Comparison of ENCODE assay signal across 1 cellular context in genomic region chr10:124743188-124744046, GRCh38.
A peak's percentile ranks its signal among the peaks of the same experiment; 100 is the strongest.
TF ChIP-seq lines count a peak whose summit lies in the region.

No MANE protein-coding gene starts in this region.

TF ChIP-seq in GM12878, 131 proteins besides CTCF, POLR2A, EP300 and RAD21:
- no peak for TF ChIP-seq CBX5 (IDR thresholded peaks at IDR 0.05; ENCODE audit: low read depth)
- no peak for TF ChIP-seq LARP7 (IDR thresholded peaks at IDR 0.05)
- peak in 1 of 2 experiments; percentile 41; a peak in 1 of 3 replicates for TF ChIP-seq EGR1 (IDR thresholded peaks at IDR 0.05; ENCODE audit: borderline replicate concordance in 1 of 2, low read depth in 2 of 2, low read length in 2 of 2)
- TF ChIP-seq ATF7 (IDR thresholded peaks at IDR 0.05; ENCODE audit: low read depth), result no peak
- TF ChIP-seq ZNF592 (IDR thresholded peaks at IDR 0.05), result no peak
- TF ChIP-seq ZNF687 (IDR thresholded peaks at IDR 0.05), result no peak
- peak; percentile 25; the same call in 1 of the 2 replicates for TF ChIP-seq RUNX3 (IDR thresholded peaks at IDR 0.05; ENCODE audit: low read length)
- no peak for TF ChIP-seq ZBTB40 (IDR thresholded peaks at IDR 0.05; ENCODE audit: borderline replicate concordance)
- TF ChIP-seq YY1 (IDR thresholded peaks at IDR 0.05; ENCODE audit: low read depth, low read length), result 0 out of 2 replicates have a peak, but pooled peaks have one; percentile 7
- TF ChIP-seq NFYA (IDR thresholded peaks at IDR 0.05; ENCODE audit: borderline replicate concordance, low read depth, low read length), result no peak
- no peak for TF ChIP-seq HCFC1 (IDR thresholded peaks at IDR 0.05; ENCODE audit: low read length)
- no peak for TF ChIP-seq ZNF274 (IDR thresholded peaks at IDR 0.05; ENCODE audit: insufficient read depth, insufficient read length)
- no peak for TF ChIP-seq EED (IDR thresholded peaks at IDR 0.05; ENCODE audit: low read depth)
- no peak for TF ChIP-seq KDM1A (IDR thresholded peaks at IDR 0.05; ENCODE audit: borderline replicate concordance)
- no peak for TF ChIP-seq USF1 (IDR thresholded peaks at IDR 0.05; ENCODE audit: borderline replicate concordance, extremely low read length, insufficient read depth, low read depth, low read length)
- TF ChIP-seq IRF3 (IDR thresholded peaks at IDR 0.05), result no peak
- TF ChIP-seq ATF2 (IDR thresholded peaks at IDR 0.05; ENCODE audit: low read length), result no peak
